In the genomic region with DNA sequence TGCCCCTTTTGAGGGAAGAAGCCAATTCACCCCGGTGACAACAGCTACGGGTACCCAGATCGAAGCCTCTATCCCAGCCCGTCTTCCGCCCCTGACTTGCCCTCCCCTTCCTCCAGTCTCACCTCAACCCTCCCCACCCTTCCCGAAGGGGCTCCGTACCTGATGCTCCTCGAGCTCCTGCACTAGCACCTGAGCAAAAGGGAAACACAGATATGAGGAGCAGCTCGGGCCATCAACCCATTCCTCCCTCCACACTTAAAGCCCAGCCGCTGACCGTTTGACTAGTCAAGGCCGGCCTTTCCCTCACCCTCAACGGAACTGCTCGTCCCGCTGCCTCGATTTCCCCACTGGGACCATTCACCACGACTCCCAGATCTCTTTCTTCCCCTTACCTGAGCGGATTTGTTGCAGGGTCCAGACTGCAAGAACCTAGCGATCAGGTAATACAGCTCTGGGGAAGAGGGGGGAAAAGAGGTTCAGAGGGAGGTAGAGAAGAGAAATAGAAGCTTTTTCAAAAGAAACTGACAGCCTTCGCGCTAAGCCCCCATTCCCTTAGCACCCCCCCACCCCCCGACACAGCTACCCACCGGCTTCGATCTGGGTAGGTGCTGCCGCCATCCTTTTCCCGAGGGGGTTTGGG, we compare ENCODE assay signal across 8 cellular contexts. TPM values are rescaled to one million over a fixed set of nuclear protein-coding genes. Genes with fewer than 3 reads are reported as not detected.
A peak's percentile ranks its signal among the peaks of the same experiment; 100 is the strongest.
DNase-seq lines count a peak whose midpoint lies in the region; ATAC-seq and TF ChIP-seq lines count a peak whose summit lies in the region.

No MANE protein-coding gene starts in this region.

- no peak overlapping the region for H3K23ac ChIP-seq in mesendoderm (ENCODE audit: low read length)

- no peak overlapping the region for H2BK15ac ChIP-seq in mesendoderm (replicated peaks; ENCODE audit: low read depth)

- peak overlapping the region; percentile 84 for H3K4me3 Mint-ChIP-seq in WTC11

- ATAC-seq in WTC11 = peak; percentile 4; the same call in 1 of the 2 replicates
- ATAC-seq in HG03159 (IDR thresholded peaks at IDR 0.05; ENCODE audit: unreplicated experiment) = no peak

- no peak overlapping the region for H2AK5ac ChIP-seq in mesendoderm (ENCODE audit: low read length)

- WGBS in mesendoderm (ENCODE audit: extremely low coverage, insufficient coverage, low lambda C conversion rate) = no CpG with 5 or more reads among the region's 26 CpGs

- intact Hi-C loops in dorsolateral prefrontal cortex (cut with DNase I) = loop anchor here in 1 of 2 donors (5.0 kb wide), 1 partner anchor 313 kb away; no protein-coding TSS in a partner anchor

- H3K9me3 Mint-ChIP-seq in WTC11 = no peaks in the 10 kb centered on the region

- H3K4me3 ChIP-seq in dorsolateral prefrontal cortex (peak overlapping the region; percentile 36 to 76 (median 63)), mesendoderm (ENCODE audit: low read length) (peak overlapping the region; percentile 76), stomach smooth muscle (ENCODE audit: low read length in 2 of 2) (peak overlapping the region; percentile 83 to 92)

- peaks cover 18% of the 10 kb centered on the region for H3K4me1 Mint-ChIP-seq in WTC11

- no peak overlapping the region for H3K27ac Mint-ChIP-seq in WTC11

- H3K79me1 ChIP-seq in mesendoderm (ENCODE audit: low read length) = no peaks in the 10 kb centered on the region

- peak; percentile 39 for DNase-seq in Caki2 (ENCODE audit: low read depth)
- DNase-seq in NAMALWA (ENCODE audit: low spot score) = peak; percentile 38
- peak; percentile 12 for DNase-seq in WTC11 (ENCODE audit: low spot score)
- DNase-seq in dorsolateral prefrontal cortex = peak in 2 of 10 donors; percentile 8 to 17
- peak; percentile 53 for DNase-seq in mesendoderm
- no peak for DNase-seq in NCI-H524 treated with DMSO at 0.1 percent for 48 hours (lab: John Stamatoyannopoulos, UW)

- H3K27ac ChIP-seq in dorsolateral prefrontal cortex (peak overlapping the region in 58 of 59 donors; percentile 40 to 94 (median 84)), mesendoderm (ENCODE audit: low read depth, low read length) (peak overlapping the region; percentile 19), stomach smooth muscle (ENCODE audit: low read length) (peak overlapping the region; percentile 68)

- peak overlapping the region; percentile 48 for H3K4ac ChIP-seq in mesendoderm (ENCODE audit: low read depth, low read length)

- H4K5ac ChIP-seq in mesendoderm (ENCODE audit: low read length) = no peak overlapping the region

- peak overlapping the region; percentile 83 for H3K56ac ChIP-seq in mesendoderm (ENCODE audit: low read length)

- H3K36me3 ChIP-seq in mesendoderm (ENCODE audit: control insufficient read depth, insufficient read depth, low read length) (no peaks in the 10 kb centered on the region), stomach smooth muscle (ENCODE audit: control insufficient read depth in 2 of 2, insufficient read depth in 2 of 2, low read length in 2 of 2) (no peaks in the 10 kb centered on the region)

- in situ Hi-C loops in Caki2 (cut with HindIII; ENCODE audit: low pct_unique_long_range_greater_than_20kb, low sequenced_read_pairs) = no loop called here

- H3K36me3 Mint-ChIP-seq in WTC11 = peaks cover 2% of the 10 kb centered on the region; the same call in 1 of the 2 replicates

- peak overlapping the region; percentile 93 for H3K18ac ChIP-seq in mesendoderm (ENCODE audit: low read length)

- no peaks in the 10 kb centered on the region for H3K9me3 ChIP-seq in stomach smooth muscle (ENCODE audit: control insufficient read depth in 2 of 2, low read length in 2 of 2)

- peak overlapping the region; percentile 54 for H3K4me2 ChIP-seq in mesendoderm (ENCODE audit: low read length)

- peak overlapping the region; percentile 5 for H2BK120ac ChIP-seq in mesendoderm (ENCODE audit: low read depth, low read length)

- peaks cover 2% of the 10 kb centered on the region for H3K79me2 ChIP-seq in mesendoderm (ENCODE audit: control insufficient read depth, insufficient read depth, low read length)

- H4K8ac ChIP-seq in mesendoderm (ENCODE audit: low read depth, low read length) = no peak overlapping the region

- CTCF ChIA-PET in WTC11 (lab: Charles Lee) = interaction anchor here (0.6 to 1.4 kb wide), 3 partner anchors 41 to 277 kb away, joined by 3 to 5 read pairs (median 4); no protein-coding TSS in a partner anchor

- H3K9ac ChIP-seq in mesendoderm (ENCODE audit: low read length) = peak overlapping the region; percentile 80
- peak overlapping the region; percentile 66 to 75 for H3K9ac ChIP-seq in stomach smooth muscle (ENCODE audit: low read length in 2 of 2)

- POLR2A ChIA-PET in WTC11 (lab: Charles Lee) = interaction anchor here (1.7 kb wide), 1 partner anchor 393 kb away, joined by 5 read pairs; the partner anchor contains the start of genes HMGN5 and SH3BGRL

- TF ChIP-seq CTCF in WTC11 (IDR thresholded peaks at IDR 0.05) (no peak), dorsolateral prefrontal cortex (IDR thresholded peaks at IDR 0.05 in 54 of 56, conservative IDR thresholded peaks at IDR 0.05 in 2 of 56; ENCODE audit: low read depth in 1 of 56, partially characterized antibody in 56 of 56) (no peak)

- H3K27me3 Mint-ChIP-seq in WTC11 (ENCODE audit: low read depth) = no peaks in the 10 kb centered on the region

- no peaks in the 10 kb centered on the region for H3K4me1 ChIP-seq in mesendoderm (ENCODE audit: control insufficient read depth, low read depth, low read length)
- H3K4me1 ChIP-seq in stomach smooth muscle (ENCODE audit: control insufficient read depth, insufficient read depth, low read length) = no peaks in the 10 kb centered on the region

- H2BK5ac ChIP-seq in mesendoderm (ENCODE audit: low read length) = no peak overlapping the region

- peaks cover 0 to 26% (median 0%) of the 10 kb centered on the region in 45 donors for H3K27me3 ChIP-seq in dorsolateral prefrontal cortex
- no peaks in the 10 kb centered on the region for H3K27me3 ChIP-seq in mesendoderm (ENCODE audit: insufficient read depth, low read length, poor library complexity)
- H3K27me3 ChIP-seq in stomach smooth muscle (ENCODE audit: control insufficient read depth in 1 of 2, insufficient read depth in 2 of 2, low read length in 2 of 2) = no peaks in the 10 kb centered on the region

TF ChIP-seq in WTC11, 78 proteins besides CTCF, POLR2A, EP300 and RAD21 (continues in another document):
- TF ChIP-seq AFF4 (CRISPR knock-in tag; IDR thresholded peaks at IDR 0.05; ENCODE audit: borderline replicate concordance) = no peak
- TF ChIP-seq CDX4 (CRISPR knock-in tag; IDR thresholded peaks at IDR 0.05; ENCODE audit: borderline replicate concordance) = no peak

RNA-seq across cellular contexts. Expression of gene BRWD3, which starts 0.7 kb away (rescaled TPM):
- total RNA-seq in Caki2 (2014; rRNA removed; shearing (Covaris generic); ENCODE audit: low replicate concordance) = 3.2 and 6.1 TPM in 2 replicates
- total RNA-seq in WTC11 (2021) (63.5 to 69.4 TPM (median 68.5 TPM) in 3 replicates), dorsolateral prefrontal cortex (10 to 100 TPM; 16.2 to 31.6 (median 23.2) TPM)
- polyA plus RNA-seq in mesendoderm (2013, experiment 1 of 2) = 10.1 TPM
- polyA plus RNA-seq in mesendoderm (2013, experiment 2 of 2) = 10.2 TPM

Comparison
In these comparisons a context has a peak if more than half of its experiments do, and no peak if none do; other contexts are left out.
1. H3K27ac ChIP-seq: peak in every context shown above with its lines; median percentile 84 in dorsolateral prefrontal cortex; 68 in stomach smooth muscle; 19 in mesendoderm.